Comparison of ENCODE assay signal across 1 cellular context in genomic region chr17:66383353-66383752, GRCh38.
TF ChIP-seq lines count a peak whose summit lies in the region.

No MANE protein-coding gene starts in this region.

TF ChIP-seq in HepG2, 621 proteins besides CTCF, POLR2A, EP300 and RAD21 (continued from another document):
- no peak for TF ChIP-seq HINFP (CRISPR knock-in tag; IDR thresholded peaks at IDR 0.05; ENCODE audit: low read depth)
- TF ChIP-seq NR3C1 (CRISPR knock-in tag; IDR thresholded peaks at IDR 0.05) = no peak
- no peak for TF ChIP-seq ZNF564 (CRISPR knock-in tag; IDR thresholded peaks at IDR 0.05)
- TF ChIP-seq PRDM15 (CRISPR knock-in tag; IDR thresholded peaks at IDR 0.05) = no peak
